ENCODE assay signal across 8 cellular contexts in genomic region chr18:75247601-75248421, GRCh38. TPM values are rescaled to one million over a fixed set of nuclear protein-coding genes. Genes with fewer than 3 reads are reported as not detected.
DNase-seq lines count a peak whose midpoint lies in the region; ATAC-seq and TF ChIP-seq lines count a peak whose summit lies in the region.

No MANE protein-coding gene starts in this region.

- no peak overlapping the region for H3K27ac Mint-ChIP-seq in progenitor cell of endocrine pancreas

- intact Hi-C loops in dorsolateral prefrontal cortex (cut with DNase I), result loop anchor here (5.0 kb wide), 1 partner anchor 36 kb away; the partner anchor contains the start of gene TSHZ1 (in 2 of the 2)

- H3K36me3 Mint-ChIP-seq in activated T-cell treated with anti-CD3 and anti-CD28 coated beads, Interleukin-2, amount 50 U/mL, for 4 hours (ENCODE audit: insufficient read depth), result no peaks in the 10 kb centered on the region
- no peaks in the 10 kb centered on the region for H3K36me3 Mint-ChIP-seq in progenitor cell of endocrine pancreas (ENCODE audit: insufficient read depth)

- H3K9me3 Mint-ChIP-seq in activated T-cell treated with anti-CD3 and anti-CD28 coated beads, Interleukin-2, amount 50 U/mL, for 4 hours, result no peaks in the 10 kb centered on the region
- H3K9me3 Mint-ChIP-seq in progenitor cell of endocrine pancreas (ENCODE audit: low read depth), result no peaks in the 10 kb centered on the region

- peak overlapping the region; percentile 85 for H3K4me3 Mint-ChIP-seq in activated T-cell treated with anti-CD3 and anti-CD28 coated beads, Interleukin-2, amount 50 U/mL, for 4 hours
- no peak overlapping the region for H3K4me3 Mint-ChIP-seq in progenitor cell of endocrine pancreas (ENCODE audit: low read depth)

- no peak for TF ChIP-seq CTCF in dorsolateral prefrontal cortex (IDR thresholded peaks at IDR 0.05 in 54 of 56, conservative IDR thresholded peaks at IDR 0.05 in 2 of 56; ENCODE audit: low read depth in 1 of 56, partially characterized antibody in 56 of 56)
- TF ChIP-seq CTCF in progenitor cell of endocrine pancreas (IDR thresholded peaks at IDR 0.05; ENCODE audit: unreplicated experiment), result no peak

- peak in 1 of 2 donors; percentile 25 for ATAC-seq in activated T-cell treated with anti-CD3 and anti-CD28 coated beads, Interleukin-2, amount 50 U/mL, for 4 hours
- ATAC-seq in HG02870 (IDR thresholded peaks at IDR 0.05; ENCODE audit: unreplicated experiment), result peak; percentile 54

- H3K27me3 Mint-ChIP-seq in activated T-cell treated with anti-CD3 and anti-CD28 coated beads, Interleukin-2, amount 50 U/mL, for 4 hours (ENCODE audit: low read depth), result no peaks in the 10 kb centered on the region
- H3K27me3 Mint-ChIP-seq in progenitor cell of endocrine pancreas, result no peaks in the 10 kb centered on the region

- H3K27me3 ChIP-seq in dorsolateral prefrontal cortex, result no peaks in the 10 kb centered on the region

- peaks cover 65% of the 10 kb centered on the region for H3K4me1 Mint-ChIP-seq in activated T-cell treated with anti-CD3 and anti-CD28 coated beads, Interleukin-2, amount 50 U/mL, for 4 hours (ENCODE audit: low read depth)
- H3K4me1 Mint-ChIP-seq in progenitor cell of endocrine pancreas (ENCODE audit: low read depth), result peaks cover 32% of the 10 kb centered on the region

- H3K27ac ChIP-seq in dorsolateral prefrontal cortex, result peak overlapping the region; percentile 1 to 91 (median 79)

- no peak for DNase-seq in activated T-cell treated with anti-CD3 and anti-CD28 coated beads, Interleukin-2, amount 50 U/mL, for 4 hours
- no peak for DNase-seq in activated T-cell treated with anti-CD3 and anti-CD28 coated beads, Interleukin-2, amount 50 U/mL, for 1 hour
- DNase-seq in RPMI8226 (peak; percentile 22), dorsolateral prefrontal cortex (no peak), myocyte (ENCODE audit: low read depth) (peak; percentile 61), progenitor cell of endocrine pancreas (ENCODE audit: low spot score, unreplicated experiment) (no peak), NCI-H2171 treated with DMSO at 0.1 percent for 48 hours (lab: John Stamatoyannopoulos, UW) (no peak)

- H3K4me3 ChIP-seq in dorsolateral prefrontal cortex, result peak overlapping the region; percentile 14 to 72 (median 53)

RNA-seq across cellular contexts. Expression of gene TSHZ1, which starts 37.2 kb away (rescaled TPM):
- total RNA-seq in activated T-cell treated with anti-CD3 and anti-CD28 coated beads, Interleukin-2, amount 50 U/mL, for 4 hours, result 10 to 100 TPM; 10.8 to 13.6 (median 12.5) TPM
- total RNA-seq in dorsolateral prefrontal cortex (10 to 100 TPM; 24.7 to 83.6 (median 37.5) TPM), myocyte (6.1 and 6.8 TPM in 2 replicates), progenitor cell of endocrine pancreas (16.9 and 17.1 TPM in 2 replicates)
- 5.5 TPM for polyA plus RNA-seq in myocyte (2012)

RNA-seq across cellular contexts. Expression of gene PTGR3, which starts 38.9 kb away (rescaled TPM):
- total RNA-seq in activated T-cell treated with anti-CD3 and anti-CD28 coated beads, Interleukin-2, amount 50 U/mL, for 4 hours, result 10 to 100 TPM in 1 of 3 donors, 1 to 10 TPM in 2; 8.9 to 12.8 (median 9.2) TPM
- total RNA-seq in dorsolateral prefrontal cortex (10 to 100 TPM; 32.1 to 76.5 (median 56.0) TPM), myocyte (11.7 and 11.9 TPM in 2 replicates), progenitor cell of endocrine pancreas (35.2 and 36.8 TPM in 2 replicates)
- polyA plus RNA-seq in myocyte (2012), result 19.9 TPM

Comparison
In these comparisons a context has a peak if more than half of its experiments do, and no peak if none do; other contexts are left out.
1. DNase-seq: peak in RPMI8226 (single experiment) and myocyte (single experiment); none in activated T-cell treated with anti-CD3 and anti-CD28 coated beads, Interleukin-2, amount 50 U/mL, for 4 hours (single experiment), activated T-cell treated with anti-CD3 and anti-CD28 coated beads, Interleukin-2, amount 50 U/mL, for 1 hour (single experiment), dorsolateral prefrontal cortex (0 of 10), progenitor cell of endocrine pancreas (single experiment) and NCI-H2171 treated with DMSO at 0.1 percent for 48 hours (single experiment).